Comparison of ENCODE assay signal across 11 cellular contexts in genomic region chr18:48295586-48296311, GRCh38.
DNase-seq lines count a peak whose midpoint lies in the region; ATAC-seq and TF ChIP-seq lines count a peak whose summit lies in the region.
"Had no signal": no experiment of that assay in that cellular context is flagged by ENCODE, and none has a peak within 500 bp of the region (broad histone marks: within the 10 kb centered on the region; RNA-seq: fewer than 3 reads in every experiment).

No MANE protein-coding gene starts in this region.

- H3K79me2 ChIP-seq in parathyroid adenoma = no peaks in the 10 kb centered on the region

- no peak for ATAC-seq in GM18907 (IDR thresholded peaks at IDR 0.05; ENCODE audit: unreplicated experiment)

- H3K9me3 Mint-ChIP-seq in endothelial cell (ENCODE audit: unreplicated experiment) = no peaks in the 10 kb centered on the region

- no peak overlapping the region for H3K4me3 ChIP-seq in parathyroid adenoma (ENCODE audit: low read depth, low read length)
- H3K4me3 ChIP-seq: tibial nerve had no signal

- peaks cover 10% of the 10 kb centered on the region for H3K4me1 Mint-ChIP-seq in endothelial cell (ENCODE audit: unreplicated experiment)

- no peaks in the 10 kb centered on the region for H3K36me3 ChIP-seq in parathyroid adenoma (ENCODE audit: control insufficient read depth, insufficient read depth, low read length)
- H3K36me3 ChIP-seq: tibial nerve had no signal

- H3K9ac ChIP-seq in parathyroid adenoma = no peak overlapping the region

- H3K4me1 ChIP-seq in parathyroid adenoma = peaks cover 5% of the 10 kb centered on the region

- no peaks in the 10 kb centered on the region for H3K9me3 ChIP-seq in parathyroid adenoma (ENCODE audit: control insufficient read depth, low read length)
- H3K9me3 ChIP-seq: tibial nerve had no signal

- H3K27me3 ChIP-seq in parathyroid adenoma (ENCODE audit: control insufficient read depth, insufficient read depth, low read length) = no peaks in the 10 kb centered on the region
- H3K27me3 ChIP-seq: tibial nerve had no signal

- TF ChIP-seq CTCF in GM13977 (IDR thresholded peaks at IDR 0.05; ENCODE audit: extremely low read depth, insufficient read depth, missing control alignments) (peak; percentile 11), endothelial cell (IDR thresholded peaks at IDR 0.05; ENCODE audit: unreplicated experiment) (no peak), parathyroid adenoma (IDR thresholded peaks at IDR 0.05) (no peak)

- no peak overlapping the region for H3K4me2 ChIP-seq in parathyroid adenoma (ENCODE audit: low read length)

- in situ Hi-C loops in GM13977 (cut with MboI; ENCODE audit: low pct_unique_long_range_greater_than_20kb, low sequenced_read_pairs, unreplicated experiment) = no loop called here

- H2AFZ ChIP-seq in parathyroid adenoma = peak overlapping the region; percentile 34

- peaks cover 4% of the 10 kb centered on the region for H3K27me3 Mint-ChIP-seq in endothelial cell (ENCODE audit: unreplicated experiment)

- no peak overlapping the region for H3K4me3 Mint-ChIP-seq in endothelial cell (ENCODE audit: unreplicated experiment)

- no peak overlapping the region for H3K27ac Mint-ChIP-seq in endothelial cell (ENCODE audit: unreplicated experiment)

- DNase-seq in GM13977 (ENCODE audit: low spot score) (no peak), NCI-H510A (lab: John Stamatoyannopoulos, UW) (peak; percentile 50), endothelial cell (ENCODE audit: low spot score) (peak; percentile 33), T-helper 9 cell (no peak)
- DNase-seq in activated T-cell treated with anti-CD3 and anti-CD28 coated beads, Interleukin-2, amount 50 U/mL, for 48 hours = no peak
- DNase-seq in activated naive CD4-positive, alpha-beta T cell treated with Interleukin-2 at 50 U/mL for 16 hours = no peak
- DNase-seq: left cardiac atrium; stimulated activated CD4-positive, alpha-beta T cell treated with anti-CD3 and anti-CD28 coated beads, Interleukin-1b, Interleukin-23, amount 100 ng/mL, for 48 hours had no signal

- no peaks in the 10 kb centered on the region for H3K36me3 Mint-ChIP-seq in endothelial cell (ENCODE audit: low read depth, unreplicated experiment)

- no peak overlapping the region for H3K27ac ChIP-seq in parathyroid adenoma
- H3K27ac ChIP-seq: tibial nerve had no signal

Comparison
In these comparisons a context has a peak if more than half of its experiments do, and no peak if none do; other contexts are left out.
1. DNase-seq: peak in NCI-H510A (single experiment) and endothelial cell (single experiment); none in GM13977 (single experiment), activated T-cell treated with anti-CD3 and anti-CD28 coated beads, Interleukin-2, amount 50 U/mL, for 48 hours (0 of 2), activated naive CD4-positive, alpha-beta T cell treated with Interleukin-2 at 50 U/mL for 16 hours (single experiment) and T-helper 9 cell (single experiment).